ENCODE assay signal across 8 cellular contexts in the genomic region with DNA sequence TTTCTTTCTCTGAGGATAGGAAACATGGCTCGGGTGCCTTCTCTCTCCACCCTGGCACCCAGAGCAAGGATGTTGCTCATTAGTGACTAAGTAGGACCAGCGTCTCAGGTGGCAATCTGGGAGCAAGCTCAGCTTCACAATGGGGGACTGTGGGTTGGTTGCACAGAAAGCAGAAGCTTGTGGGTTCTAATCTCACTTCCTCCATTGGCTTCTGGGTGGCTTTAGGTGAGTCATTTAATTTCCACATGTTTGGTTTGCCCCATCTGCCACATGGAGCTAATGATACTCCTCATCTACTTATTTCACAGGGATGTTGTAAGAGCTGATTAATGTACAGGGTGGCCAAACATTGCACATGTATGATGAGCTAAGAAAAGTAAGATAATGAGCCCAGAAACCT. TPM values are rescaled to one million over a fixed set of nuclear protein-coding genes. Genes with fewer than 3 reads are reported as not detected.
DNase-seq lines count a peak whose midpoint lies in the region; ATAC-seq lines count a peak whose summit lies in the region.

No MANE protein-coding gene starts in this region.

- H3K36me3 Mint-ChIP-seq in activated T-cell treated with anti-CD3 and anti-CD28 coated beads, Interleukin-2, amount 50 U/mL, for 4 hours (ENCODE audit: insufficient read depth) = no peaks in the 10 kb centered on the region
- peaks cover 4% of the 10 kb centered on the region for H3K36me3 Mint-ChIP-seq in memory B cell

- H3K9me3 Mint-ChIP-seq in activated T-cell treated with anti-CD3 and anti-CD28 coated beads, Interleukin-2, amount 50 U/mL, for 4 hours = no peaks in the 10 kb centered on the region
- H3K9me3 Mint-ChIP-seq in memory B cell = peaks cover 7% of the 10 kb centered on the region

- H3K27me3 Mint-ChIP-seq in activated T-cell treated with anti-CD3 and anti-CD28 coated beads, Interleukin-2, amount 50 U/mL, for 4 hours (ENCODE audit: low read depth) = peaks cover 3% of the 10 kb centered on the region
- no peaks in the 10 kb centered on the region for H3K27me3 Mint-ChIP-seq in memory B cell

- peak; percentile 22 to 27 for DNase-seq in activated CD4-positive, alpha-beta T cell treated with anti-CD3 and anti-CD28 coated beads for 4 hours
- no peak for DNase-seq in activated CD4-positive, alpha-beta T cell treated with anti-CD3 and anti-CD28 coated beads, Interleukin-2, amount 50 U/mL, for 1 hour
- peak; percentile 91 for DNase-seq in H4 (ENCODE audit: low spot score)
- DNase-seq in Kasumi-1 (lab: John Stamatoyannopoulos, UW) = peak; percentile 92 to 95
- peak; percentile 5 for DNase-seq in activated T-cell treated with anti-CD3 and anti-CD28 coated beads, Interleukin-2, amount 50 U/mL, for 4 hours
- DNase-seq in memory B cell (ENCODE audit: low spot score in 2 of 2) = peak; percentile 45 to 69
- no peak for DNase-seq in hippocampal formation (lab: John Stamatoyannopoulos, UW)
- DNase-seq in NCI-H1694 treated with DMSO at 0.1 percent for 48 hours (lab: John Stamatoyannopoulos, UW) = no peak

- peaks cover 12% of the 10 kb centered on the region for H3K4me1 Mint-ChIP-seq in activated T-cell treated with anti-CD3 and anti-CD28 coated beads, Interleukin-2, amount 50 U/mL, for 4 hours (ENCODE audit: low read depth)
- peaks cover 21% of the 10 kb centered on the region for H3K4me1 Mint-ChIP-seq in memory B cell

- peak; percentile 84 to 93 for ATAC-seq in activated T-cell treated with anti-CD3 and anti-CD28 coated beads, Interleukin-2, amount 50 U/mL, for 4 hours
- ATAC-seq in memory B cell (ENCODE audit: low read depth) = peak; percentile 92

- no peak overlapping the region for H3K4me3 Mint-ChIP-seq in activated T-cell treated with anti-CD3 and anti-CD28 coated beads, Interleukin-2, amount 50 U/mL, for 4 hours
- H3K4me3 Mint-ChIP-seq in memory B cell = peak overlapping the region; percentile 41

- H3K27ac Mint-ChIP-seq in memory B cell = peak overlapping the region; percentile 87

RNA-seq across cellular contexts. Expression of gene AKIRIN2, which starts 54.8 kb away (rescaled TPM):
- 10.1 and 10.7 TPM in 2 replicates for total RNA-seq in H4 (2014; rRNA removed; shearing (Covaris generic))
- total RNA-seq in activated T-cell treated with anti-CD3 and anti-CD28 coated beads, Interleukin-2, amount 50 U/mL, for 4 hours = 10 to 100 TPM; 43.8 to 61.4 (median 54.2) TPM

Comparison
In these comparisons a context has a peak if more than half of its experiments do, and no peak if none do; other contexts are left out.
1. DNase-seq: peak in activated CD4-positive, alpha-beta T cell treated with anti-CD3 and anti-CD28 coated beads for 4 hours (2 of 2), H4 (single experiment), Kasumi-1 (2 of 2), activated T-cell treated with anti-CD3 and anti-CD28 coated beads, Interleukin-2, amount 50 U/mL, for 4 hours (single experiment) and memory B cell (2 of 2); none in activated CD4-positive, alpha-beta T cell treated with anti-CD3 and anti-CD28 coated beads, Interleukin-2, amount 50 U/mL, for 1 hour (single experiment), hippocampal formation (0 of 2) and NCI-H1694 treated with DMSO at 0.1 percent for 48 hours (single experiment).